Comparison of ENCODE assay signal across 1 cellular context in genomic region chr10:59606551-59606961, GRCh38.
A peak's percentile ranks its signal among the peaks of the same experiment; 100 is the strongest.
TF ChIP-seq lines count a peak whose summit lies in the region.

No MANE protein-coding gene starts in this region.

TF ChIP-seq in HEK293, 187 proteins besides CTCF, POLR2A, EP300 and RAD21 (continued from another document and continues in another):
- TF ChIP-seq, protein P1, sequence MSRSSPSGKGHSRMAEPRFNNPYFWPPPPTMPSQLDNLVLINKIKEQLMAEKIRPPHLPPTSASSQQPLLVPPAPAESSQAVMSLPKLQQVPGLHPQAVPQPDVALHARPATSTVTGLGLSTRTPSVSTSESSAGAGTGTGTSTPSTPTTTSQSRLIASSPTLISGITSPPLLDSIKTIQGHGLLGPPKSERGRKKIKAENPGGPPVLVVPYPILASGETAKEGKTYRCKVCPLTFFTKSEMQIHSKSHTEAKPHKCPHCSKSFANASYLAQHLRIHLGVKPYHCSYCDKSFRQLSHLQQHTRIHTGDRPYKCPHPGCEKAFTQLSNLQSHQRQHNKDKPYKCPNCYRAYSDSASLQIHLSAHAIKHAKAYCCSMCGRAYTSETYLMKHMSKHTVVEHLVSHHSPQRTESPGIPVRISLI (tag by site-specific recombination; IDR thresholded peaks at IDR 0.05): no peak
- TF ChIP-seq FEZF1 (tag by site-specific recombination; IDR thresholded peaks at IDR 0.05) (peak; percentile 90), ZNF157 (tag by site-specific recombination; IDR thresholded peaks at IDR 0.05) (no peak), ZNF837 (tag by site-specific recombination; IDR thresholded peaks at IDR 0.05) (no peak), ZBTB8A (tag by site-specific recombination; IDR thresholded peaks at IDR 0.05) (peak; percentile 63), ZNF660 (tag by site-specific recombination; IDR thresholded peaks at IDR 0.05) (peak; percentile 52; the same call in 1 of the 2 replicates), GLIS2 (tag by site-specific recombination; IDR thresholded peaks at IDR 0.05) (no peak), ATF2 (tag by site-specific recombination; IDR thresholded peaks at IDR 0.05; ENCODE audit: low read depth) (0 out of 2 replicates have a peak, but pooled peaks have one; percentile 32), ZNF558 (tag by site-specific recombination; IDR thresholded peaks at IDR 0.05) (peak; percentile 60; the same call in 1 of the 2 replicates), GLI4 (tag by site-specific recombination; IDR thresholded peaks at IDR 0.05) (no peak), ZXDB (tag by site-specific recombination; IDR thresholded peaks at IDR 0.05) (no peak), ZNF555 (tag by site-specific recombination; conservative IDR thresholded peaks at IDR 0.05) (no peak), ZNF776 (tag by site-specific recombination; IDR thresholded peaks at IDR 0.05; ENCODE audit: borderline replicate concordance) (no peak), ZNF571 (tag by site-specific recombination; IDR thresholded peaks at IDR 0.05) (no peak), ZNF623 (tag by site-specific recombination; IDR thresholded peaks at IDR 0.05) (no peak), REPIN1 (tag by site-specific recombination; IDR thresholded peaks at IDR 0.05; ENCODE audit: low read depth) (no peak), MYNN (tag by site-specific recombination; IDR thresholded peaks at IDR 0.05; ENCODE audit: borderline replicate concordance) (0 out of 2 replicates have a peak, but pooled peaks have one; percentile 66), ZNF580 (tag by site-specific recombination; IDR thresholded peaks at IDR 0.05) (peak; percentile 80), OSR2 (tag by site-specific recombination; IDR thresholded peaks at IDR 0.05) (peak; percentile 83), ZNF843 (tag by site-specific recombination; IDR thresholded peaks at IDR 0.05) (peak; percentile 93), SCRT1 (tag by site-specific recombination; IDR thresholded peaks at IDR 0.05; ENCODE audit: borderline replicate concordance) (no peak), ZNF664 (tag by site-specific recombination; IDR thresholded peaks at IDR 0.05) (no peak), ZNF423 (tag by site-specific recombination; IDR thresholded peaks at IDR 0.05) (peak; percentile 32; the same call in 1 of the 2 replicates), ZNF155 (tag by site-specific recombination; IDR thresholded peaks at IDR 0.05) (no peak), IKZF3 (tag by site-specific recombination; IDR thresholded peaks at IDR 0.05) (peak; percentile 14; the same call in 1 of the 2 replicates), PRDM4 (tag by site-specific recombination; IDR thresholded peaks at IDR 0.05) (peak; percentile 88), WT1 (tag by site-specific recombination; IDR thresholded peaks at IDR 0.05) (peak; percentile 51), ZNF366 (tag by site-specific recombination; conservative IDR thresholded peaks at IDR 0.05) (no peak; the same call in none of the 2 replicates), SP3 (tag by site-specific recombination; IDR thresholded peaks at IDR 0.05) (no peak), BCL6B (tag by site-specific recombination; IDR thresholded peaks at IDR 0.05) (0 out of 2 replicates have a peak, but pooled peaks have one; percentile 40), ZNF548 (tag by site-specific recombination; IDR thresholded peaks at IDR 0.05) (no peak), ZNF501 (tag by site-specific recombination; IDR thresholded peaks at IDR 0.05) (peak; percentile 79), GLI2 (tag by site-specific recombination; IDR thresholded peaks at IDR 0.05; ENCODE audit: borderline replicate concordance, low read depth) (peak; percentile 29; the same call in 1 of the 2 replicates), ZNF792 (tag by site-specific recombination; IDR thresholded peaks at IDR 0.05) (no peak), SP7 (tag by site-specific recombination; IDR thresholded peaks at IDR 0.05) (peak; percentile 99), ZNF629 (tag by site-specific recombination; IDR thresholded peaks at IDR 0.05) (peak; percentile 55), KLF9 (tag by site-specific recombination; IDR thresholded peaks at IDR 0.05; ENCODE audit: low read depth) (no peak), ZBTB11 (tag by site-specific recombination; conservative IDR thresholded peaks at IDR 0.05; ENCODE audit: low read depth) (no peak), KLF10 (tag by site-specific recombination; IDR thresholded peaks at IDR 0.05) (peak; percentile 58; the same call in 1 of the 2 replicates), ZBTB1 (tag by site-specific recombination; IDR thresholded peaks at IDR 0.05) (peak; percentile 54; the same call in 1 of the 2 replicates), SALL2 (tag by site-specific recombination; IDR thresholded peaks at IDR 0.05; ENCODE audit: borderline replicate concordance) (no peak), ZSCAN4 (tag by site-specific recombination; IDR thresholded peaks at IDR 0.05) (0 out of 2 replicates have a peak, but pooled peaks have one; percentile 19), BCL11A (tag by site-specific recombination; IDR thresholded peaks at IDR 0.05; ENCODE audit: low read depth) (peak; percentile 64; the same call in 1 of the 2 replicates), ELK4 (IDR thresholded peaks at IDR 0.05; ENCODE audit: borderline replicate concordance, low read depth, low read length) (no peak)
- TF ChIP-seq, protein P2, sequence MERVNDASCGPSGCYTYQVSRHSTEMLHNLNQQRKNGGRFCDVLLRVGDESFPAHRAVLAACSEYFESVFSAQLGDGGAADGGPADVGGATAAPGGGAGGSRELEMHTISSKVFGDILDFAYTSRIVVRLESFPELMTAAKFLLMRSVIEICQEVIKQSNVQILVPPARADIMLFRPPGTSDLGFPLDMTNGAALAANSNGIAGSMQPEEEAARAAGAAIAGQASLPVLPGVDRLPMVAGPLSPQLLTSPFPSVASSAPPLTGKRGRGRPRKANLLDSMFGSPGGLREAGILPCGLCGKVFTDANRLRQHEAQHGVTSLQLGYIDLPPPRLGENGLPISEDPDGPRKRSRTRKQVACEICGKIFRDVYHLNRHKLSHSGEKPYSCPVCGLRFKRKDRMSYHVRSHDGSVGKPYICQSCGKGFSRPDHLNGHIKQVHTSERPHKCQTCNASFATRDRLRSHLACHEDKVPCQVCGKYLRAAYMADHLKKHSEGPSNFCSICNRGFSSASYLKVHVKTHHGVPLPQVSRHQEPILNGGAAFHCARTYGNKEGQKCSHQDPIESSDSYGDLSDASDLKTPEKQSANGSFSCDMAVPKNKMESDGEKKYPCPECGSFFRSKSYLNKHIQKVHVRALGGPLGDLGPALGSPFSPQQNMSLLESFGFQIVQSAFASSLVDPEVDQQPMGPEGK (tag by site-specific recombination; IDR thresholded peaks at IDR 0.05): peak; percentile 27; the same call in 1 of the 2 replicates
- TF ChIP-seq, protein P3, sequence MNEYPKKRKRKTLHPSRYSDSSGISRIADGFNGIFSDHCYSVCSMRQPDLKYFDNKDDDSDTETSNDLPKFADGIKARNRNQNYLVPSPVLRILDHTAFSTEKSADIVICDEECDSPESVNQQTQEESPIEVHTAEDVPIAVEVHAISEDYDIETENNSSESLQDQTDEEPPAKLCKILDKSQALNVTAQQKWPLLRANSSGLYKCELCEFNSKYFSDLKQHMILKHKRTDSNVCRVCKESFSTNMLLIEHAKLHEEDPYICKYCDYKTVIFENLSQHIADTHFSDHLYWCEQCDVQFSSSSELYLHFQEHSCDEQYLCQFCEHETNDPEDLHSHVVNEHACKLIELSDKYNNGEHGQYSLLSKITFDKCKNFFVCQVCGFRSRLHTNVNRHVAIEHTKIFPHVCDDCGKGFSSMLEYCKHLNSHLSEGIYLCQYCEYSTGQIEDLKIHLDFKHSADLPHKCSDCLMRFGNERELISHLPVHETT (tag by site-specific recombination; IDR thresholded peaks at IDR 0.05): no peak
- TF ChIP-seq, protein P4, sequence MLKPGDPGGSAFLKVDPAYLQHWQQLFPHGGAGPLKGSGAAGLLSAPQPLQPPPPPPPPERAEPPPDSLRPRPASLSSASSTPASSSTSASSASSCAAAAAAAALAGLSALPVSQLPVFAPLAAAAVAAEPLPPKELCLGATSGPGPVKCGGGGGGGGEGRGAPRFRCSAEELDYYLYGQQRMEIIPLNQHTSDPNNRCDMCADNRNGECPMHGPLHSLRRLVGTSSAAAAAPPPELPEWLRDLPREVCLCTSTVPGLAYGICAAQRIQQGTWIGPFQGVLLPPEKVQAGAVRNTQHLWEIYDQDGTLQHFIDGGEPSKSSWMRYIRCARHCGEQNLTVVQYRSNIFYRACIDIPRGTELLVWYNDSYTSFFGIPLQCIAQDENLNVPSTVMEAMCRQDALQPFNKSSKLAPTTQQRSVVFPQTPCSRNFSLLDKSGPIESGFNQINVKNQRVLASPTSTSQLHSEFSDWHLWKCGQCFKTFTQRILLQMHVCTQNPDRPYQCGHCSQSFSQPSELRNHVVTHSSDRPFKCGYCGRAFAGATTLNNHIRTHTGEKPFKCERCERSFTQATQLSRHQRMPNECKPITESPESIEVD (tag by site-specific recombination; IDR thresholded peaks at IDR 0.05): peak; percentile 91
